ENCODE assay signal across 10 cellular contexts in the genomic region with DNA sequence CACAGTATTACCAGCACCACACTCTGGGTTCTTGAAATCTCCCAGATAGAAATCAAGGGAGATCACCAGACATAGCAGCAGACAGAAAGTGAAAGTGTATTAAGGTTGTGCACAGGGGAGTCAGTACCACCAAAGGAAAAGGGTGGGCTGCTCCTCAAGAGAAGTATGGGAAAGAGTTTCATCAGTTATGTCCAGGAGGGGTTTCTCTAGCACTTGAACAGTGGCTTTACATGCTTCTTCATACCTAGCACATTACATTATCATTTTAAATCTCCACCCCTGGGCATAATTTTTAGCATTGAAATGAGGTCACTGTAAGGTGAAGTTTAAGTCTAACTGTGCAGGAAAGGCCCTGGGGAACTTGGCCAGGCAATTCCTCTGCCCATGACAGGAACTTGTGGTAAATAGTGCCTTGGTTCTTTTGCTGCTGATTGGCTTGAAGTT.
DNase-seq lines count a peak whose midpoint lies in the region; ATAC-seq and TF ChIP-seq lines count a peak whose summit lies in the region.
"Had no signal": no experiment of that assay in that cellular context is flagged by ENCODE, and none has a peak within 500 bp of the region (broad histone marks: within the 10 kb centered on the region; RNA-seq: fewer than 3 reads in every experiment).

No MANE protein-coding gene starts in this region.

- H3K27me3 Mint-ChIP-seq in HFFc6 (ENCODE audit: insufficient read depth): no peaks in the 10 kb centered on the region; the same call in 1 of the 2 replicates
- no peaks in the 10 kb centered on the region for H3K27me3 Mint-ChIP-seq in natural killer cell (ENCODE audit: low read depth in 2 of 2)
- no peaks in the 10 kb centered on the region for H3K27me3 Mint-ChIP-seq in activated CD4-positive, alpha-beta T cell treated with anti-CD3 and anti-CD28 coated beads, Interleukin-2, amount 10 ng/mL, durations not matched to agents 24 days and 14 days
- H3K27me3 Mint-ChIP-seq in activated T-cell treated with anti-CD3 and anti-CD28 coated beads, Interleukin-2, amount 50 U/mL, for 24 hours: no peaks in the 10 kb centered on the region
- H3K27me3 Mint-ChIP-seq: activated CD4-positive, alpha-beta memory T cell treated with anti-CD3 and anti-CD28 coated beads, Interleukin-2, amount 10 ng/mL, durations not matched to agents 7 days and 5 days had no signal

- no peaks in the 10 kb centered on the region for H3K36me3 Mint-ChIP-seq in HFFc6 (ENCODE audit: low read depth)
- no peaks in the 10 kb centered on the region for H3K36me3 Mint-ChIP-seq in natural killer cell
- H3K36me3 Mint-ChIP-seq in activated CD4-positive, alpha-beta T cell treated with anti-CD3 and anti-CD28 coated beads, Interleukin-2, amount 10 ng/mL, durations not matched to agents 24 days and 14 days (ENCODE audit: low read depth): no peaks in the 10 kb centered on the region
- no peaks in the 10 kb centered on the region for H3K36me3 Mint-ChIP-seq in activated T-cell treated with anti-CD3 and anti-CD28 coated beads, Interleukin-2, amount 50 U/mL, for 24 hours (ENCODE audit: low read depth)

- intact Hi-C loops in natural killer cell (cut with micrococcal nuclease): no loop called here
- intact Hi-C loops in activated CD4-positive, alpha-beta T cell treated with anti-CD3 and anti-CD28 coated beads, Interleukin-2, amount 10 ng/mL, durations not matched to agents 24 days and 14 days (cut with micrococcal nuclease): no loop called here

- H3K9me3 Mint-ChIP-seq in HFFc6 (no peaks in the 10 kb centered on the region), natural killer cell (peaks cover 3 to 5% of the 10 kb centered on the region in 2 donors)
- H3K9me3 Mint-ChIP-seq in activated CD4-positive, alpha-beta T cell treated with anti-CD3 and anti-CD28 coated beads, Interleukin-2, amount 10 ng/mL, durations not matched to agents 24 days and 14 days: no peaks in the 10 kb centered on the region
- peaks cover 2% of the 10 kb centered on the region for H3K9me3 Mint-ChIP-seq in activated T-cell treated with anti-CD3 and anti-CD28 coated beads, Interleukin-2, amount 50 U/mL, for 24 hours
- H3K9me3 Mint-ChIP-seq: activated CD4-positive, alpha-beta memory T cell treated with anti-CD3 and anti-CD28 coated beads, Interleukin-2, amount 10 ng/mL, durations not matched to agents 7 days and 5 days had no signal

- no peak overlapping the region for H3K27ac Mint-ChIP-seq in HFFc6
- peak overlapping the region; percentile 41 to 60 for H3K27ac Mint-ChIP-seq in natural killer cell
- H3K27ac Mint-ChIP-seq in activated CD4-positive, alpha-beta T cell treated with anti-CD3 and anti-CD28 coated beads, Interleukin-2, amount 10 ng/mL, durations not matched to agents 24 days and 14 days: no peak overlapping the region
- no peak overlapping the region for H3K27ac Mint-ChIP-seq in activated T-cell treated with anti-CD3 and anti-CD28 coated beads, Interleukin-2, amount 50 U/mL, for 24 hours
- H3K27ac Mint-ChIP-seq: activated CD4-positive, alpha-beta memory T cell treated with anti-CD3 and anti-CD28 coated beads, Interleukin-2, amount 10 ng/mL, durations not matched to agents 7 days and 5 days had no signal

- DNase-seq in HFFc6: no peak
- DNase-seq in natural killer cell: no peak
- DNase-seq in activated CD4-positive, alpha-beta T cell treated with anti-CD3 and anti-CD28 coated beads, Interleukin-2, amount 10 ng/mL, durations not matched to agents 24 days and 14 days: no peak
- DNase-seq in NCI-H1092 treated with DMSO at 0.1 percent for 48 hours (lab: John Stamatoyannopoulos, UW): no peak
- no peak for DNase-seq in activated T-cell treated with anti-CD3 and anti-CD28 coated beads, Interleukin-2, amount 50 U/mL, for 24 hours
- DNase-seq: activated CD4-positive, alpha-beta memory T cell treated with anti-CD3 and anti-CD28 coated beads, Interleukin-2, amount 10 ng/mL, durations not matched to agents 7 days and 5 days; NK-92 treated with Interleukin-12 subunit alpha and Interleukin-12 subunit beta, amount 100 ng/mL, for 24 hours; uterus had no signal

- ATAC-seq in GM18909 (IDR thresholded peaks at IDR 0.05; ENCODE audit: poor library complexity, unreplicated experiment) (peak; percentile 88), HG03469 (IDR thresholded peaks at IDR 0.05; ENCODE audit: unreplicated experiment) (peak; percentile 82), natural killer cell (peak; percentile 54 to 82 (median 60))

- TF ChIP-seq CTCF in HFFc6 (IDR thresholded peaks at IDR 0.05) (no peak), natural killer cell (IDR thresholded peaks at IDR 0.05) (no peak)

- H3K4me3 Mint-ChIP-seq in HFFc6 (0 out of 2 replicates have a peak overlapping the region, but pooled peaks have one; percentile 2), natural killer cell (no peak overlapping the region)
- H3K4me3 Mint-ChIP-seq in activated CD4-positive, alpha-beta T cell treated with anti-CD3 and anti-CD28 coated beads, Interleukin-2, amount 10 ng/mL, durations not matched to agents 24 days and 14 days: no peak overlapping the region
- H3K4me3 Mint-ChIP-seq in activated T-cell treated with anti-CD3 and anti-CD28 coated beads, Interleukin-2, amount 50 U/mL, for 24 hours: no peak overlapping the region
- H3K4me3 Mint-ChIP-seq: activated CD4-positive, alpha-beta memory T cell treated with anti-CD3 and anti-CD28 coated beads, Interleukin-2, amount 10 ng/mL, durations not matched to agents 7 days and 5 days had no signal

- H3K4me1 Mint-ChIP-seq in HFFc6 (ENCODE audit: low read depth) (peaks cover 9% of the 10 kb centered on the region; the same call in 1 of the 2 replicates), natural killer cell (peaks cover under 1 to 5% of the 10 kb centered on the region in 2 donors)
- no peaks in the 10 kb centered on the region for H3K4me1 Mint-ChIP-seq in activated CD4-positive, alpha-beta T cell treated with anti-CD3 and anti-CD28 coated beads, Interleukin-2, amount 10 ng/mL, durations not matched to agents 24 days and 14 days
- no peaks in the 10 kb centered on the region for H3K4me1 Mint-ChIP-seq in activated T-cell treated with anti-CD3 and anti-CD28 coated beads, Interleukin-2, amount 50 U/mL, for 24 hours (ENCODE audit: low read depth)
- H3K4me1 Mint-ChIP-seq: activated CD4-positive, alpha-beta memory T cell treated with anti-CD3 and anti-CD28 coated beads, Interleukin-2, amount 10 ng/mL, durations not matched to agents 7 days and 5 days had no signal

Comparison
In these comparisons a context has a peak if more than half of its experiments do, and no peak if none do; other contexts are left out.
1. H3K27ac Mint-ChIP-seq: peak in natural killer cell (2 of 2); none in HFFc6 (single experiment), activated CD4-positive, alpha-beta T cell treated with anti-CD3 and anti-CD28 coated beads, Interleukin-2, amount 10 ng/mL, durations not matched to agents 24 days and 14 days (single experiment) and activated T-cell treated with anti-CD3 and anti-CD28 coated beads, Interleukin-2, amount 50 U/mL, for 24 hours (single experiment).
2. Peak in every context shown above with its lines, with median percentiles within 50 percentile points of each other: ATAC-seq.